In genomic region chr10:72692057-72692891, GRCh38 we compare ENCODE assay signal across 8 cellular contexts. TPM values are rescaled to one million over a fixed set of nuclear protein-coding genes. Genes with fewer than 3 reads are reported as not detected.
DNase-seq lines count a peak whose midpoint lies in the region; ATAC-seq, FAIRE-seq and TF ChIP-seq lines count a peak whose summit lies in the region.

Gene MCU (plus strand): TSS chr10:72692143. CDS start chr10:72692152, 9 bp downstream.

- H3K4me3 ChIP-seq in WI38 (ENCODE audit: low read depth, low read length) (peak within 1 kb of the TSS; percentile 95), bronchial epithelial cell (ENCODE audit: low read depth, low read length) (peak within 1 kb of the TSS; percentile 67), smooth muscle cell (peak within 1 kb of the TSS; percentile 77)

- DNase-seq in GM13977 (ENCODE audit: low spot score) (peak; percentile 94), NCI-H128 (lab: John Stamatoyannopoulos, UW; ENCODE audit: unreplicated experiment) (peak; percentile 69), bronchial epithelial cell (ENCODE audit: low read depth) (peak; percentile 23), immature natural killer cell (peak; percentile 86 to 91 (median 88)), smooth muscle cell (lab: John Stamatoyannopoulos, UW; ENCODE audit: unreplicated experiment) (peak; percentile 66), SHP77 treated with DMSO at 0.1 percent for 48 hours (lab: John Stamatoyannopoulos, UW) (no peak)

- peaks cover 39% of the 10 kb centered on the region for H4K20me1 ChIP-seq in smooth muscle cell (ENCODE audit: low read depth)

- peak within 1 kb of the TSS; percentile 83 to 93 (median 91) for H3K4me3 Mint-ChIP-seq in immature natural killer cell

- H3K27ac Mint-ChIP-seq in immature natural killer cell = peak within 1 kb of the TSS; percentile 68 to 88 (median 76)

- peak within 1 kb of the TSS; percentile 55 for H3K9ac ChIP-seq in smooth muscle cell (ENCODE audit: low read depth)

- H3K79me2 ChIP-seq in smooth muscle cell (ENCODE audit: low read depth) = peaks cover 43% of the 10 kb centered on the region

- no peaks in the 10 kb centered on the region for H3K9me3 Mint-ChIP-seq in immature natural killer cell

- no peak within 1 kb of the TSS for H3K27ac ChIP-seq in smooth muscle cell (ENCODE audit: low read depth)

- H3K27me3 ChIP-seq in bronchial epithelial cell (ENCODE audit: control insufficient read depth, insufficient read depth, low read length) (no peaks in the 10 kb centered on the region), smooth muscle cell (ENCODE audit: low read depth) (no peaks in the 10 kb centered on the region)

- no peak for FAIRE-seq in bronchial epithelial cell (lab: Jason Lieb, UNC)

- H3K27me3 Mint-ChIP-seq in immature natural killer cell (ENCODE audit: low read depth in 3 of 3) = peaks cover 0 to 6% (median 3%) of the 10 kb centered on the region in 3 donors

- H2AFZ ChIP-seq in smooth muscle cell (ENCODE audit: low read depth) = peak within 1 kb of the TSS; percentile 88

- H3K36me3 ChIP-seq in bronchial epithelial cell (ENCODE audit: control insufficient read depth, insufficient read depth, low read length) = no peaks in the 10 kb centered on the region
- H3K36me3 ChIP-seq in smooth muscle cell (ENCODE audit: low read depth) = no peaks in the 10 kb centered on the region

- under 1% methylated on average over 56 of the region's 85 CpGs for WGBS in smooth muscle cell (ENCODE audit: low lambda C conversion rate)

- no peaks in the 10 kb centered on the region for H3K9me3 ChIP-seq in smooth muscle cell (replicated peaks; ENCODE audit: low read depth)

- ATAC-seq in HG02588 (IDR thresholded peaks at IDR 0.05; ENCODE audit: unreplicated experiment) = peak; percentile 93

- no peak for TF ChIP-seq CTCF in GM13977 (IDR thresholded peaks at IDR 0.05; ENCODE audit: extremely low read depth, insufficient read depth, missing control alignments)
- TF ChIP-seq CTCF in WI38 (IDR thresholded peaks at IDR 0.05; ENCODE audit: low read depth, low read length) = no peak
- no peak for TF ChIP-seq CTCF in bronchial epithelial cell (IDR thresholded peaks at IDR 0.05; ENCODE audit: insufficient read depth, low read length, severe bottlenecking)
- no peak for TF ChIP-seq CTCF in smooth muscle cell (IDR thresholded peaks at IDR 0.05; ENCODE audit: borderline replicate concordance, insufficient read depth, poor library complexity, severe bottlenecking)

- no peaks in the 10 kb centered on the region for H3F3A ChIP-seq in smooth muscle cell (ENCODE audit: low read depth)

- in situ Hi-C loops in GM13977 (cut with MboI; ENCODE audit: low pct_unique_long_range_greater_than_20kb, low sequenced_read_pairs, unreplicated experiment) = no loop called here

- peaks cover 4% of the 10 kb centered on the region for H3K4me1 ChIP-seq in smooth muscle cell (ENCODE audit: low read depth)

- peaks cover 21 to 28% of the 10 kb centered on the region in 2 donors for H3K4me1 Mint-ChIP-seq in immature natural killer cell

- peak within 1 kb of the TSS; percentile 99 for H3K4me2 ChIP-seq in smooth muscle cell

- H3K36me3 Mint-ChIP-seq in immature natural killer cell = no peaks in the 10 kb centered on the region

RNA-seq across cellular contexts. Expression of gene MCU, which starts in this region (rescaled TPM):
- 38.7 and 39.4 TPM in 2 replicates for total RNA-seq in bronchial epithelial cell
- 10 to 100 TPM in 2 of 3 donors, 1 to 10 TPM in 1; 9.2 to 11.6 (median 11.5) TPM for polyA plus RNA-seq in immature natural killer cell
- total RNA-seq in smooth muscle cell = 22.4 and 30.4 TPM in 2 replicates
- 15.4 and 17.1 TPM in 2 replicates for polyA plus RNA-seq in smooth muscle cell
